Comparison of ENCODE assay signal across 34 cellular contexts in the genomic region with DNA sequence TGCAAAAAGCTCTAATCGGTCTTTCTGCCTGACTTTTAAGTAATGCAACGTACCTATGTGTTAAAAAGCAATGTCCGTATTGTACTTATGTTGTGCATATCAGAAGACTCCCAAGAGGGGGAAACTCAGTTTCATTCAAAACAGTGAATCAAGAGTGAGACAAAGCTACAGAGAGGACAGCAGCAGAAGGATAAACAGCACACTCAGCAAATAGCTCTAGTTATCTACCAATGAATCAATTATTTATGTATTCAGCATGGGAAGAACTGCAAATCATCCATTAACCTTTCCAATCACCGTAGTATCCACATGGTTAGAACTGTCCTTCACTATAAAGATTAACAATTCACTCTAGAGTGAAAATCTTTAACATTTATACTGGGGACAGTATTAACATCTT. TPM values are rescaled to one million over a fixed set of nuclear protein-coding genes. Genes with fewer than 3 reads are reported as not detected.
"Had no signal": no experiment of that assay in that cellular context is flagged by ENCODE, and none has a peak within 500 bp of the region (broad histone marks: within the 10 kb centered on the region; RNA-seq: fewer than 3 reads in every experiment).

No MANE protein-coding gene starts in this region.

- H3K36me3 Mint-ChIP-seq: activated naive CD8-positive, alpha-beta T cell had no signal

- H3K4me1 Mint-ChIP-seq: activated B cell treated with CpG ODN at 0.5 μM for 24 hours; activated T-helper 17 cell treated with anti-CD3 and anti-CD28 coated beads, Interleukin-2, amount 50 U/mL, for 72 hours; central memory CD8-positive, alpha-beta T cell; T-helper 17 cell had no signal

- DNase-seq: activated B cell treated with CpG ODN at 0.5 μM for 24 hours; activated CD4-positive, alpha-beta T cell treated with anti-CD3 and anti-CD28 coated beads for 48 hours; activated CD4-positive, alpha-beta T cell treated with anti-CD3 and anti-CD28 coated beads, Interleukin-2, amount 50 U/mL, for 1 hour; activated CD4-positive, alpha-beta T cell treated with anti-CD3 and anti-CD28 coated beads, Interleukin-2, amount 50 U/mL, for 48 hours; activated CD8-positive, alpha-beta memory T cell treated with anti-CD3 and anti-CD28 coated beads for 24 hours; activated CD8-positive, alpha-beta T cell treated with anti-CD3 and anti-CD28 coated beads for 36 hours; activated effector memory CD4-positive, alpha-beta T cell treated with Interleukin-2 at 50 U/mL for 16 hours; activated gamma-delta T cell treated with Interleukin-2 at 50 U/mL for 16 hours; activated naive CD4-positive, alpha-beta T cell treated with anti-CD3 and anti-CD28 coated beads, Interleukin-2, amount 50 U/mL, for 16 hours; activated naive CD4-positive, alpha-beta T cell treated with Interleukin-2 at 50 U/mL for 16 hours; activated T-cell treated with anti-CD3 and anti-CD28 coated beads, Interleukin-2, amount 50 U/mL, for 4 hours; amniotic stem cell; anterior cingulate cortex; brain microvascular endothelial cell; effector CD8-positive, alpha-beta T cell; esophagus squamous epithelium; foreskin melanocyte; heart right ventricle; T-helper 17 cell; T1000; WERI-Rb-1 had no signal

- H3K9me3 Mint-ChIP-seq: activated CD8-positive, alpha-beta T cell treated with anti-CD3 and anti-CD28 coated beads for 36 hours; T-helper 2 cell treated with Interferon-gamma antibody and Interleukin-4, amounts not matched to agents 5 μg/mL and 100 μg/mL, for 36 hours had no signal

- H3K9me3 ChIP-seq: esophagus squamous epithelium had no signal

- ATAC-seq: activated CD4-positive, CD25-positive, alpha-beta regulatory T cell treated with anti-CD3 and anti-CD28 coated beads, Interleukin-2, amount 50 U/mL, for 24 hours; activated CD8-positive, alpha-beta T cell treated with anti-CD3 and anti-CD28 coated beads for 36 hours; activated T-cell treated with anti-CD3 and anti-CD28 coated beads, Interleukin-2, amount 50 U/mL, for 4 hours; activated T-helper 17 cell treated with anti-CD3 and anti-CD28 coated beads, Interleukin-2, amount 50 U/mL, for 72 hours; gastroesophageal sphincter; heart right ventricle; T-helper 17 cell had no signal

- H3K27ac Mint-ChIP-seq: activated B cell treated with CpG ODN at 0.5 μM for 24 hours; activated CD8-positive, alpha-beta T cell treated with anti-CD3 and anti-CD28 coated beads for 36 hours; activated naive CD8-positive, alpha-beta T cell; activated T-helper 17 cell treated with anti-CD3 and anti-CD28 coated beads, Interleukin-2, amount 50 U/mL, for 72 hours; T-helper 17 cell; T-helper 2 cell treated with Interferon-gamma antibody and Interleukin-4, amounts not matched to agents 5 μg/mL and 100 μg/mL, for 36 hours had no signal

- H3K27me3 ChIP-seq: brain microvascular endothelial cell, esophagus squamous epithelium, gastroesophageal sphincter had no signal

- H3K27me3 Mint-ChIP-seq: activated B cell treated with CpG ODN at 0.5 μM for 24 hours; activated CD8-positive, alpha-beta T cell treated with anti-CD3 and anti-CD28 coated beads for 36 hours; central memory CD8-positive, alpha-beta T cell had no signal

- FAIRE-seq: astrocyte, bronchial epithelial cell, colon, endometrium, endothelial cell of umbilical vein had no signal

- H3K4me3 Mint-ChIP-seq: activated B cell treated with CpG ODN at 0.5 μM for 24 hours; activated CD8-positive, alpha-beta T cell treated with anti-CD3 and anti-CD28 coated beads for 36 hours; activated naive CD8-positive, alpha-beta T cell; activated T-cell treated with anti-CD3 and anti-CD28 coated beads, Interleukin-2, amount 50 U/mL, for 4 hours; activated T-helper 17 cell treated with anti-CD3 and anti-CD28 coated beads, Interleukin-2, amount 50 U/mL, for 72 hours; central memory CD8-positive, alpha-beta T cell; T-helper 17 cell; T-helper 2 cell treated with Interferon-gamma antibody and Interleukin-4, amounts not matched to agents 5 μg/mL and 100 μg/mL, for 36 hours had no signal

- H3K4me1 ChIP-seq: esophagus squamous epithelium, gastroesophageal sphincter had no signal

- H3K36me3 ChIP-seq: brain microvascular endothelial cell, esophagus squamous epithelium, heart right ventricle had no signal

- H3K27ac ChIP-seq: brain microvascular endothelial cell, epithelial cell of prostate, esophagus squamous epithelium, gastroesophageal sphincter, heart right ventricle, WERI-Rb-1 had no signal

- H3K4me3 ChIP-seq: esophagus squamous epithelium, gastroesophageal sphincter, heart right ventricle had no signal

RNA-seq across cellular contexts. Expression of a gene that starts 36.7 kb away (rescaled TPM):
- total RNA-seq: activated B cell treated with CpG ODN at 0.5 μM for 24 hours; activated CD8-positive, alpha-beta T cell treated with anti-CD3 and anti-CD28 coated beads for 36 hours; activated T-cell treated with anti-CD3 and anti-CD28 coated beads, Interleukin-2, amount 50 U/mL, for 4 hours; astrocyte; dermis microvascular lymphatic vessel endothelial cell; esophagus squamous epithelium; T-helper 17 cell had no signal

RNA-seq across cellular contexts. Expression of a gene that starts 46.6 kb away (rescaled TPM):
- total RNA-seq: activated CD8-positive, alpha-beta T cell treated with anti-CD3 and anti-CD28 coated beads for 36 hours; T-helper 17 cell had no signal
